ENCODE assay signal across 22 cellular contexts in genomic region chr11:125251956-125252355, GRCh38.
"Had no signal": no experiment of that assay in that cellular context is flagged by ENCODE, and none has a peak within 500 bp of the region (broad histone marks: within the 10 kb centered on the region; RNA-seq: fewer than 3 reads in every experiment).

No MANE protein-coding gene starts in this region.

- H3K27ac ChIP-seq: hepatocyte, lower lobe of right lung, psoas muscle, skin epidermis, tibial nerve, vagina had no signal

- H3K9me3 ChIP-seq: lower lobe of right lung, psoas muscle, tibial nerve, vagina had no signal

- H3K9me3 Mint-ChIP-seq: activated naive CD4-positive, alpha-beta T cell treated with anti-CD3 and anti-CD28 coated beads, Interleukin-2, amount 10 ng/mL, durations not matched to agents 7 days and 5 days; activated naive CD8-positive, alpha-beta T cell treated with anti-CD3 and anti-CD28 coated beads, Interleukin-2, amount 50 U/mL, for 24 hours; dendritic cell treated with granulocyte-macrophage colony-stimulating factor and Interleukin-4, amounts not matched to agents 40 ng/mL and 50 ng/mL, for 4 days; mesothelial cell of epicardium; nephron progenitor cell had no signal

- H3K79me2 ChIP-seq: hepatocyte had no signal

- H3K4me3 Mint-ChIP-seq: activated naive CD4-positive, alpha-beta T cell treated with anti-CD3 and anti-CD28 coated beads, Interleukin-2, amount 10 ng/mL, durations not matched to agents 7 days and 5 days; activated naive CD8-positive, alpha-beta T cell treated with anti-CD3 and anti-CD28 coated beads, Interleukin-2, amount 50 U/mL, for 24 hours; dendritic cell treated with granulocyte-macrophage colony-stimulating factor and Interleukin-4, amounts not matched to agents 40 ng/mL and 50 ng/mL, for 4 days; mesothelial cell of epicardium; nephron progenitor cell had no signal

- H3K36me3 ChIP-seq: lower lobe of right lung, tibial nerve, vagina had no signal

- H3K4me1 Mint-ChIP-seq: activated naive CD4-positive, alpha-beta T cell treated with anti-CD3 and anti-CD28 coated beads, Interleukin-2, amount 10 ng/mL, durations not matched to agents 7 days and 5 days; activated naive CD8-positive, alpha-beta T cell treated with anti-CD3 and anti-CD28 coated beads, Interleukin-2, amount 50 U/mL, for 24 hours had no signal

- DNase-seq: activated CD4-positive, alpha-beta T cell treated with anti-CD3 and anti-CD28 coated beads, Interleukin-2, amount 50 U/mL, for 1 hour; activated CD8-positive, alpha-beta memory T cell treated with anti-CD3 and anti-CD28 coated beads, Interleukin-2, amount 50 U/mL, for 4 hours; activated effector memory CD4-positive, alpha-beta T cell treated with Interleukin-2 at 50 U/mL for 16 hours; activated naive CD4-positive, alpha-beta T cell treated with anti-CD3 and anti-CD28 coated beads, Interleukin-2, amount 10 ng/mL, durations not matched to agents 7 days and 5 days; activated naive CD8-positive, alpha-beta T cell treated with anti-CD3 and anti-CD28 coated beads, Interleukin-2, amount 50 U/mL, for 24 hours; activated T-cell treated with anti-CD3 and anti-CD28 coated beads, Interleukin-2, amount 50 U/mL, for 48 hours; anterior cingulate cortex; effector memory CD4-positive, alpha-beta T cell; left colon; lower lobe of right lung; nephron progenitor cell; psoas muscle; right cardiac atrium; stimulated activated naive CD8-positive, alpha-beta T cell treated with anti-CD3 and anti-CD28 coated beads, Interleukin-15, Interleukin-2, amounts not matched to agents 100 U/mL and 50 U/mL, for 24 hours; substantia nigra; T1000 had no signal

- H3K36me3 Mint-ChIP-seq: activated naive CD4-positive, alpha-beta T cell treated with anti-CD3 and anti-CD28 coated beads, Interleukin-2, amount 10 ng/mL, durations not matched to agents 7 days and 5 days; mesothelial cell of epicardium had no signal

- H3K4me1 ChIP-seq: lower lobe of right lung, psoas muscle, vagina had no signal

- H3K27ac Mint-ChIP-seq: activated naive CD4-positive, alpha-beta T cell treated with anti-CD3 and anti-CD28 coated beads, Interleukin-2, amount 10 ng/mL, durations not matched to agents 7 days and 5 days; activated naive CD8-positive, alpha-beta T cell treated with anti-CD3 and anti-CD28 coated beads, Interleukin-2, amount 50 U/mL, for 24 hours; dendritic cell treated with granulocyte-macrophage colony-stimulating factor and Interleukin-4, amounts not matched to agents 40 ng/mL and 50 ng/mL, for 4 days; mesothelial cell of epicardium had no signal

- H3K27me3 ChIP-seq: hepatocyte, tibial nerve, vagina had no signal

- H3K4me2 ChIP-seq: hepatocyte had no signal

- H3K4me3 ChIP-seq: hepatocyte, lower lobe of right lung, psoas muscle, skin epidermis, tibial nerve, vagina had no signal

- ATAC-seq: activated naive CD8-positive, alpha-beta T cell treated with anti-CD3 and anti-CD28 coated beads, Interleukin-2, amount 50 U/mL, for 24 hours; left colon; psoas muscle; right cardiac atrium; stimulated activated naive CD8-positive, alpha-beta T cell treated with anti-CD3 and anti-CD28 coated beads, Interleukin-15, Interleukin-2, amounts not matched to agents 100 U/mL and 50 U/mL, for 24 hours had no signal
